ENCODE assay signal across 9 cellular contexts in the genomic region with DNA sequence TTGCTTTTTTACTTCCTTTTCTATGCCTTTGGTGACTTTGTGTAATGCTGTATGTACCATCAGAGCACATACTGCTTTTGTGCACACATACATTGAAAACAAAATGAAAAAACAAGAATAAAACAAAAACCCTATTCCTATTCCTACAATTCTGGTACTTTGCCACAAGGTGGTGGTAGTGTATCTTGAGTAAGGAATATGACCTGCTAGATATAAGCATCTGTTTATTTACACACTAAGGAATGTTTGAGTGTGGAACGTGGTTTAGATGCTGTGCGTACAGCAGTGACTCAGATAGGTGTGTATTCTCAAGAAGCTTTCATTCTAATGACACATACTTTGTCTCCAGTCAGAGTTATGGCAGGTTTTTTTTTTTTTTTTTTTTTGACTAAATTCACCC.
DNase-seq lines count a peak whose midpoint lies in the region; ATAC-seq and TF ChIP-seq lines count a peak whose summit lies in the region.
"Had no signal": no experiment of that assay in that cellular context is flagged by ENCODE, and none has a peak within 500 bp of the region (broad histone marks: within the 10 kb centered on the region; RNA-seq: fewer than 3 reads in every experiment).

No MANE protein-coding gene starts in this region.

- TF ChIP-seq CTCF in HFF-Myc (IDR thresholded peaks at IDR 0.05; ENCODE audit: low read depth, low read length, missing control alignments) (peak; percentile 6), lower lobe of right lung (IDR thresholded peaks at IDR 0.05) (peak; percentile 37)

- CTCF ChIA-PET in activated CD4-positive, alpha-beta T cell treated with anti-CD3 and anti-CD28 coated beads, Interleukin-2, amount 10 ng/mL, durations not matched to agents 7 days and 5 days (lab: Charles Lee), result interaction anchor here (0.8 to 2.3 kb wide), 5 partner anchors 63 to 895 kb away, joined by 3 to 18 read pairs (median 3); a partner anchor contains a TSS

- H3K36me3 ChIP-seq in lower lobe of right lung, result no peaks in the 10 kb centered on the region

- H3K36me3 Mint-ChIP-seq in activated CD4-positive, alpha-beta T cell treated with anti-CD3 and anti-CD28 coated beads, Interleukin-2, amount 10 ng/mL, durations not matched to agents 7 days and 5 days (ENCODE audit: low read depth), result no peaks in the 10 kb centered on the region
- H3K36me3 Mint-ChIP-seq: activated naive CD4-positive, alpha-beta T cell treated with anti-CD3 and anti-CD28 coated beads, Interleukin-2, amount 10 ng/mL, durations not matched to agents 7 days and 5 days had no signal

- H3K4me1 ChIP-seq in lower lobe of right lung, result no peaks in the 10 kb centered on the region

- H3K4me3 ChIP-seq in HFF-Myc (replicated peaks; ENCODE audit: low read depth, low read length), result no peak overlapping the region
- no peak overlapping the region for H3K4me3 ChIP-seq in lower lobe of right lung

- no peaks in the 10 kb centered on the region for H3K27me3 Mint-ChIP-seq in activated CD4-positive, alpha-beta T cell treated with anti-CD3 and anti-CD28 coated beads, Interleukin-2, amount 10 ng/mL, durations not matched to agents 7 days and 5 days
- H3K27me3 Mint-ChIP-seq: activated naive CD4-positive, alpha-beta T cell treated with anti-CD3 and anti-CD28 coated beads, Interleukin-2, amount 10 ng/mL, durations not matched to agents 7 days and 5 days had no signal

- POLR2A ChIA-PET in activated CD4-positive, alpha-beta T cell treated with anti-CD3 and anti-CD28 coated beads, Interleukin-2, amount 10 ng/mL, durations not matched to agents 7 days and 5 days (lab: Charles Lee), result no interaction called here

- no peak overlapping the region for H3K27ac ChIP-seq in lower lobe of right lung

- no peaks in the 10 kb centered on the region for H3K27me3 ChIP-seq in lower lobe of right lung (ENCODE audit: low read depth)

- no peak overlapping the region for H3K4me3 Mint-ChIP-seq in activated CD4-positive, alpha-beta T cell treated with anti-CD3 and anti-CD28 coated beads, Interleukin-2, amount 10 ng/mL, durations not matched to agents 7 days and 5 days
- H3K4me3 Mint-ChIP-seq: activated naive CD4-positive, alpha-beta T cell treated with anti-CD3 and anti-CD28 coated beads, Interleukin-2, amount 10 ng/mL, durations not matched to agents 7 days and 5 days had no signal

- peaks cover 7% of the 10 kb centered on the region for H3K9me3 ChIP-seq in lower lobe of right lung

- H3K27ac Mint-ChIP-seq in activated CD4-positive, alpha-beta T cell treated with anti-CD3 and anti-CD28 coated beads, Interleukin-2, amount 10 ng/mL, durations not matched to agents 7 days and 5 days, result no peak overlapping the region
- H3K27ac Mint-ChIP-seq: activated naive CD4-positive, alpha-beta T cell treated with anti-CD3 and anti-CD28 coated beads, Interleukin-2, amount 10 ng/mL, durations not matched to agents 7 days and 5 days had no signal

- intact Hi-C loops in lower lobe of right lung (cut with DNase I) (no loop called here), Right ventricle myocardium superior (cut with DNase I) (no loop called here)

- ATAC-seq in lower lobe of right lung (no peak), GM21825 (IDR thresholded peaks at IDR 0.05; ENCODE audit: unreplicated experiment) (no peak), Right ventricle myocardium superior (ENCODE audit: poor library complexity) (no peak)

- peak; percentile 13 for DNase-seq in DMS 273 treated with DMSO at 0.1 percent for 48 hours (lab: John Stamatoyannopoulos, UW)
- DNase-seq in HFF-Myc (ENCODE audit: extremely low read depth, low read depth), result peak; percentile 11
- peak; percentile 13 for DNase-seq in activated CD4-positive, alpha-beta T cell treated with anti-CD3 and anti-CD28 coated beads, Interleukin-2, amount 10 ng/mL, durations not matched to agents 7 days and 5 days
- no peak for DNase-seq in lower lobe of right lung
- no peak for DNase-seq in COLO829 (ENCODE audit: low spot score)
- DNase-seq in COR-L47 (lab: John Stamatoyannopoulos, UW), result no peak
- no peak for DNase-seq in Right ventricle myocardium superior
- DNase-seq: activated naive CD4-positive, alpha-beta T cell treated with anti-CD3 and anti-CD28 coated beads, Interleukin-2, amount 10 ng/mL, durations not matched to agents 7 days and 5 days had no signal

- peaks cover 6% of the 10 kb centered on the region for H3K4me1 Mint-ChIP-seq in activated CD4-positive, alpha-beta T cell treated with anti-CD3 and anti-CD28 coated beads, Interleukin-2, amount 10 ng/mL, durations not matched to agents 7 days and 5 days

- H3K9me3 Mint-ChIP-seq in activated CD4-positive, alpha-beta T cell treated with anti-CD3 and anti-CD28 coated beads, Interleukin-2, amount 10 ng/mL, durations not matched to agents 7 days and 5 days, result peaks cover 3% of the 10 kb centered on the region

Comparison
In these comparisons a context has a peak if more than half of its experiments do, and no peak if none do; other contexts are left out.
1. DNase-seq: peak in DMS 273 treated with DMSO at 0.1 percent for 48 hours (single experiment), HFF-Myc (single experiment) and activated CD4-positive, alpha-beta T cell treated with anti-CD3 and anti-CD28 coated beads, Interleukin-2, amount 10 ng/mL, durations not matched to agents 7 days and 5 days (single experiment); none in lower lobe of right lung (single experiment), COLO829 (single experiment), COR-L47 (single experiment) and Right ventricle myocardium superior (single experiment).